Comparison of ENCODE assay signal across 8 cellular contexts in the genomic region with DNA sequence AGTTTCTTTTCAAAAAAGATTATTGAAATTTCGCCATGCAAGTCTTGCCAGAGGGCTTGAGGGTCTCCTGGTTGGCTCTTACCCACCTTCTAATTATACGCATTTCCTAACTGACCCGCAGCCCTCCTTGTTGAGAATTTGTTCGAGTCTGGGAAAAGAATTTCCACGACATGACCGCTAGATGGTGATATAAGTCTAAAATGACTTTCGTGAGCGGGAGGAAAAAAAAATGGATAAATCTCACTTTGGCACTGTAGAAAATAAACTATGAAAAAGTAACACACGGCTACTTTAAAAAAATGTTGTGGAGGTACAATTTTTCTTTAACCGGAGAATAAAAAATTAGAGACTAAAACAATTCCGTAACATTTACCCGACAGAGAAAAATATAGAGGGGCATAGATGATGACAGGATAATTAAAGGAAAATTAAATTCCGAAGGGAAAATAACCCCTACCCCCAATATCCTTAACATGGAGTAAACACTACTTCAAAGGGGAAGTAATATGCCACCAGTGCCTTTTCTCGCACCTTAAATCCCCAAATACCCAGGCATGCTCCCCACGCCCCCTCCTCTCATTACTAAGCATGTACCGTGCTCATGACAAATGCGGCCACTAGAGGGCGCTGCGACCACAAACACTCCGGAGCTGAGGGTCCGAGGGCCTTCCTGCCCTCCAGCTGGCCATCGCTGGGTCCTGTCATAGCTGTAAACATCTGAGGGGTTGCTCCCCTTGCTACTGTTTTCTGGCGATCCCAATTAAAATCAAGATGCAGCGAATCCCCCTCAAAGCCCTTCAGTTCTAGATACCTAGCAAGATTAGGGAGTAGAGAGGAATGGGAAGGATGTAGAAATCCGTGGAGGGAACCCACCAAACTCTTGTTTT.
DNase-seq lines count a peak whose midpoint lies in the region; ATAC-seq and TF ChIP-seq lines count a peak whose summit lies in the region.

No MANE protein-coding gene starts in this region.

- no peak overlapping the region for H2AFZ ChIP-seq in fibroblast of lung (ENCODE audit: low read length)

- no peaks in the 10 kb centered on the region for H3K36me3 Mint-ChIP-seq in activated T-cell treated with anti-CD3 and anti-CD28 coated beads, Interleukin-2, amount 50 U/mL, for 24 hours (ENCODE audit: low read depth)
- H3K36me3 Mint-ChIP-seq in activated T-cell treated with anti-CD3 and anti-CD28 coated beads, Interleukin-2, amount 50 U/mL, for 4 hours (ENCODE audit: insufficient read depth) = no peaks in the 10 kb centered on the region
- H3K36me3 Mint-ChIP-seq in activated B cell treated with CpG ODN at 0.5 μM for 24 hours (ENCODE audit: low read depth) (no peaks in the 10 kb centered on the region), nephron progenitor cell (ENCODE audit: low read depth) (no peaks in the 10 kb centered on the region)

- H3K27ac ChIP-seq in fibroblast of lung (ENCODE audit: insufficient read depth, low read length) (no peak overlapping the region), vagina (no peak overlapping the region)

- H3K9me3 ChIP-seq in fibroblast of lung (ENCODE audit: control insufficient read depth, insufficient read depth, low read depth, low read length) = no peaks in the 10 kb centered on the region
- no peaks in the 10 kb centered on the region for H3K9me3 ChIP-seq in vagina

- POLR2A ChIA-PET in activated B cell treated with CpG ODN at 0.5 μM for 24 hours (lab: Charles Lee) = no interaction called here

- CTCF ChIA-PET in activated B cell treated with CpG ODN at 0.5 μM for 24 hours (lab: Charles Lee) = interaction anchor here (0.6 to 0.9 kb wide), 2 partner anchors 11 to 932 kb away, joined by 3 to 4 read pairs; no protein-coding TSS in a partner anchor

- H3K27me3 Mint-ChIP-seq in activated T-cell treated with anti-CD3 and anti-CD28 coated beads, Interleukin-2, amount 50 U/mL, for 24 hours = peaks cover 8% of the 10 kb centered on the region
- peaks cover 3% of the 10 kb centered on the region for H3K27me3 Mint-ChIP-seq in activated T-cell treated with anti-CD3 and anti-CD28 coated beads, Interleukin-2, amount 50 U/mL, for 4 hours (ENCODE audit: low read depth)
- H3K27me3 Mint-ChIP-seq in activated B cell treated with CpG ODN at 0.5 μM for 24 hours (peaks cover 5% of the 10 kb centered on the region), nephron progenitor cell (ENCODE audit: low read depth, poor library complexity) (peaks cover 14% of the 10 kb centered on the region)

- no peak for TF ChIP-seq CTCF in activated B cell treated with CpG ODN at 0.5 μM for 24 hours (IDR thresholded peaks at IDR 0.05)
- TF ChIP-seq CTCF in fibroblast of lung (conservative IDR thresholded peaks at IDR 0.05 in 1 of 2, IDR thresholded peaks at IDR 0.05 in 1 of 2; ENCODE audit: low read depth in 1 of 2, low read length in 2 of 2) = peak; percentile 92 to 94
- TF ChIP-seq CTCF in nephron progenitor cell (IDR thresholded peaks at IDR 0.05) = peak; percentile 74
- TF ChIP-seq CTCF in vagina (IDR thresholded peaks at IDR 0.05) = peak; percentile 37 to 75 (median 68)

- H3K36me3 ChIP-seq in fibroblast of lung (ENCODE audit: control insufficient read depth, insufficient read depth, low read length) = no peaks in the 10 kb centered on the region
- no peaks in the 10 kb centered on the region for H3K36me3 ChIP-seq in vagina

- intact Hi-C loops in activated B cell treated with CpG ODN at 0.5 μM for 24 hours (cut with micrococcal nuclease) (loop anchor here (1.0 to 5.0 kb wide), 2 partner anchors 284 to 460 kb away; no protein-coding TSS in a partner anchor), vagina (cut with DNase I) (loop anchor here (10.0 kb wide), 1 partner anchor 1037 kb away; no protein-coding TSS in a partner anchor)

- no peak overlapping the region for H3K9ac ChIP-seq in fibroblast of lung (ENCODE audit: insufficient read depth, low read length)

- no peak overlapping the region for H3K4me3 Mint-ChIP-seq in activated T-cell treated with anti-CD3 and anti-CD28 coated beads, Interleukin-2, amount 50 U/mL, for 24 hours
- H3K4me3 Mint-ChIP-seq in activated T-cell treated with anti-CD3 and anti-CD28 coated beads, Interleukin-2, amount 50 U/mL, for 4 hours = no peak overlapping the region
- H3K4me3 Mint-ChIP-seq in activated B cell treated with CpG ODN at 0.5 μM for 24 hours = peak overlapping the region; percentile 47
- H3K4me3 Mint-ChIP-seq in nephron progenitor cell = peak overlapping the region; percentile 82

- TF ChIP-seq POLR2A in vagina (IDR thresholded peaks at IDR 0.05) = no peak

- peaks cover 4% of the 10 kb centered on the region for H3K4me1 Mint-ChIP-seq in activated T-cell treated with anti-CD3 and anti-CD28 coated beads, Interleukin-2, amount 50 U/mL, for 24 hours (ENCODE audit: low read depth)
- H3K4me1 Mint-ChIP-seq in activated T-cell treated with anti-CD3 and anti-CD28 coated beads, Interleukin-2, amount 50 U/mL, for 4 hours (ENCODE audit: low read depth) = peaks cover 3% of the 10 kb centered on the region
- H3K4me1 Mint-ChIP-seq in activated B cell treated with CpG ODN at 0.5 μM for 24 hours (peaks cover 6% of the 10 kb centered on the region), nephron progenitor cell (peaks cover 18% of the 10 kb centered on the region)

- peak; percentile 39 for DNase-seq in activated T-cell treated with anti-CD3 and anti-CD28 coated beads, Interleukin-2, amount 50 U/mL, for 24 hours
- no peak for DNase-seq in activated T-cell treated with anti-CD3 and anti-CD28 coated beads, Interleukin-2, amount 50 U/mL, for 4 hours
- DNase-seq in NCI-H2196 (lab: John Stamatoyannopoulos, UW; ENCODE audit: unreplicated experiment) (peak; percentile 55), activated B cell treated with CpG ODN at 0.5 μM for 24 hours (peak; percentile 23), fibroblast of lung (ENCODE audit: low read depth in 2 of 2) (peak; percentile 44 to 68), nephron progenitor cell (peak; percentile 91), vagina (ENCODE audit: extremely low spot score in 2 of 2) (no peak)

- H3K4me2 ChIP-seq in fibroblast of lung (ENCODE audit: extremely low read depth, insufficient read depth, low read length) = peak overlapping the region; percentile 6

- no peaks in the 10 kb centered on the region for H4K20me1 ChIP-seq in fibroblast of lung (ENCODE audit: control insufficient read depth, extremely low read depth, insufficient read depth, low read length)

- no peaks in the 10 kb centered on the region for H3K79me2 ChIP-seq in fibroblast of lung (ENCODE audit: control insufficient read depth, insufficient read depth, low read length)

- no peaks in the 10 kb centered on the region for H3K27me3 ChIP-seq in fibroblast of lung (ENCODE audit: control insufficient read depth, insufficient read depth, low read length)
- H3K27me3 ChIP-seq in vagina = no peaks in the 10 kb centered on the region

- no peak for ATAC-seq in activated T-cell treated with anti-CD3 and anti-CD28 coated beads, Interleukin-2, amount 50 U/mL, for 4 hours
- ATAC-seq in HG02970 (IDR thresholded peaks at IDR 0.05; ENCODE audit: low FRiP score, unreplicated experiment) = peak; percentile 67
- no peak for ATAC-seq in activated B cell treated with CpG ODN at 0.5 μM for 24 hours (ENCODE audit: low read depth)

- peak overlapping the region in 2 of 4 experiments; percentile 44 to 53 for H3K4me3 ChIP-seq in fibroblast of lung (replicated peaks in 1 of 4; ENCODE audit: control extremely low read depth in 1 of 4, insufficient read depth in 1 of 4, low read depth in 3 of 4, low read length in 4 of 4)
- no peak overlapping the region for H3K4me3 ChIP-seq in vagina

- H3K27ac Mint-ChIP-seq in activated T-cell treated with anti-CD3 and anti-CD28 coated beads, Interleukin-2, amount 50 U/mL, for 24 hours = no peak overlapping the region
- H3K27ac Mint-ChIP-seq in activated B cell treated with CpG ODN at 0.5 μM for 24 hours (no peak overlapping the region), nephron progenitor cell (no peak overlapping the region)

- H3K9me3 Mint-ChIP-seq in activated T-cell treated with anti-CD3 and anti-CD28 coated beads, Interleukin-2, amount 50 U/mL, for 24 hours = no peaks in the 10 kb centered on the region
- H3K9me3 Mint-ChIP-seq in activated T-cell treated with anti-CD3 and anti-CD28 coated beads, Interleukin-2, amount 50 U/mL, for 4 hours = no peaks in the 10 kb centered on the region
- H3K9me3 Mint-ChIP-seq in activated B cell treated with CpG ODN at 0.5 μM for 24 hours (no peaks in the 10 kb centered on the region), nephron progenitor cell (no peaks in the 10 kb centered on the region)

- H3K4me1 ChIP-seq in fibroblast of lung (ENCODE audit: control insufficient read depth, extremely low read depth, insufficient read depth, low read length) (no peaks in the 10 kb centered on the region), vagina (no peaks in the 10 kb centered on the region)

Comparison
In these comparisons a context has a peak if more than half of its experiments do, and no peak if none do; other contexts are left out.
1. DNase-seq: peak in activated T-cell treated with anti-CD3 and anti-CD28 coated beads, Interleukin-2, amount 50 U/mL, for 24 hours (single experiment), NCI-H2196 (single experiment), activated B cell treated with CpG ODN at 0.5 μM for 24 hours (single experiment), fibroblast of lung (2 of 2) and nephron progenitor cell (single experiment); none in activated T-cell treated with anti-CD3 and anti-CD28 coated beads, Interleukin-2, amount 50 U/mL, for 4 hours (single experiment) and vagina (0 of 2).
2. H3K4me3 Mint-ChIP-seq: peak in activated B cell treated with CpG ODN at 0.5 μM for 24 hours (single experiment) and nephron progenitor cell (single experiment); none in activated T-cell treated with anti-CD3 and anti-CD28 coated beads, Interleukin-2, amount 50 U/mL, for 24 hours (single experiment) and activated T-cell treated with anti-CD3 and anti-CD28 coated beads, Interleukin-2, amount 50 U/mL, for 4 hours (single experiment).